10 cellular contexts compared by ENCODE assay signal in genomic region chr6:136876469-136876868, GRCh38. TPM values are rescaled to one million over a fixed set of nuclear protein-coding genes. Genes with fewer than 3 reads are reported as not detected.
"Had no signal": no experiment of that assay in that cellular context is flagged by ENCODE, and none has a peak within 500 bp of the region (broad histone marks: within the 10 kb centered on the region; RNA-seq: fewer than 3 reads in every experiment).

No MANE protein-coding gene starts in this region.

RNA-seq across cellular contexts. Expression of gene SLC35D3, which starts 45.6 kb away (rescaled TPM):
- total RNA-seq: subcutaneous adipose tissue, testis, thoracic aorta, thyroid gland, tibial nerve, transverse colon, upper lobe of right lung, ureter, uterus, vagina had no signal
